Comparison of ENCODE assay signal across 23 cellular contexts in the genomic region with DNA sequence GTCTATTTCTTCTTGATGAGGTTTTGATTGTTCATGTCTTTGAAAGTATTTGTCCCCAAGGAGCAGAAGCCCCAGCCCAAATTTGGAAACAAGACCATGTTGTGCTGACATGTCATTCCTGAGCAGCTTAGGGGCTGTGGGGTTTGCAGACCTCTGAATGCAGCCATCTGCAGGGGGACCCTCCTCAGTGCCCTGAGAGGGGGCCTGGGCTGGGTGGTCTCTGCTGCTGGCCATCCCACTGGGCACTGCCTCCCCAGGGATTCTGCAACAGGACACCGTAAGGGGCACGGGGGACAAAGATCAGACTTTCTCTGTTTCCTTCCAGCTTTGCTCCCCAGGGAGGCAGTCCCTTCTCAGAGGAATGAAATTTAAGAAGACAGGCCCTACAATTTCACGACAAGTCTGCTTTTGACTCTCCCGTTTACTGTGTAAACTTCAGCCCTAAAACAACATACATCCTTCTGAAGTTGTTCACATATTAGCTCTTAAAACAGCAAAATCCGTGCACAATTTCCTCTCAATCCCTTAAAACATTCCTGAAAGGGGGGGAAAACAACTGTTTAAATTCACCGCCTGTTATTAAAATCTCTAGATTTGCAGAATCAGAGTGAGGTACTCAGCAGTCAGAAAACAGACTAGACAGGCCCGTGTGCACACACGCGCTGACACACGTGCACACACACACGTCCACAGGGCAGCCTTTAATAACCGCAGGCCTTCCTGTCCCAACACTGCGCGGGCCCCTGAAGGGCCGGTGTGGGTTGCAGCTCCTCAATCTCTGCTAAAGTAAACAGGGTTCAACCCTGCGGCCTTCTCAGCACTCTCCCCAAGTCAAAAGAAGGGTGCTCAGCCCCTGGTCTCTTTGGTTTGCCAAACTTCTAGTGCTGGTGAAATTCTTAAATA.
A peak's percentile ranks its signal among the peaks of the same experiment; 100 is the strongest.
DNase-seq lines count a peak whose midpoint lies in the region; ATAC-seq and TF ChIP-seq lines count a peak whose summit lies in the region.
"Had no signal": no experiment of that assay in that cellular context is flagged by ENCODE, and none has a peak within 500 bp of the region (broad histone marks: within the 10 kb centered on the region; RNA-seq: fewer than 3 reads in every experiment).

No MANE protein-coding gene starts in this region.

- TF ChIP-seq POLR2A in Peyer's patch (IDR thresholded peaks at IDR 0.05): no peak

- H3K9me3 ChIP-seq in Peyer's patch (no peaks in the 10 kb centered on the region), smooth muscle cell (replicated peaks; ENCODE audit: low read depth) (no peaks in the 10 kb centered on the region)
- H3K9me3 ChIP-seq: MG63, suprapubic skin had no signal

- no peaks in the 10 kb centered on the region for H3K27me3 ChIP-seq in Peyer's patch
- H3K27me3 ChIP-seq in smooth muscle cell (ENCODE audit: low read depth): no peaks in the 10 kb centered on the region
- H3K27me3 ChIP-seq: MG63, suprapubic skin had no signal

- H3K27ac Mint-ChIP-seq in chondrocyte (ENCODE audit: unreplicated experiment): peak overlapping the region; percentile 49
- no peak overlapping the region for H3K27ac Mint-ChIP-seq in memory B cell
- H3K27ac Mint-ChIP-seq in HFFc6: no peak overlapping the region
- H3K27ac Mint-ChIP-seq: activated CD4-positive, alpha-beta memory T cell treated with anti-CD3 and anti-CD28 coated beads, Interleukin-2, amount 10 ng/mL, durations not matched to agents 7 days and 5 days; stimulated activated effector memory CD8-positive, alpha-beta T cell treated with anti-CD3 and anti-CD28 coated beads, Interleukin-12 subunit alpha, Interleukin-12 subunit beta, amount 100 ng/mL, for 72 hours had no signal

- no peaks in the 10 kb centered on the region for H3K36me3 ChIP-seq in Peyer's patch
- no peaks in the 10 kb centered on the region for H3K36me3 ChIP-seq in smooth muscle cell (ENCODE audit: low read depth)
- H3K36me3 ChIP-seq: MG63, suprapubic skin had no signal

- H3K9me3 Mint-ChIP-seq in chondrocyte (ENCODE audit: low read depth): peaks cover 8% of the 10 kb centered on the region
- H3K9me3 Mint-ChIP-seq in memory B cell: no peaks in the 10 kb centered on the region
- no peaks in the 10 kb centered on the region for H3K9me3 Mint-ChIP-seq in HFFc6
- H3K9me3 Mint-ChIP-seq: activated CD4-positive, alpha-beta memory T cell treated with anti-CD3 and anti-CD28 coated beads, Interleukin-2, amount 10 ng/mL, durations not matched to agents 7 days and 5 days; naive thymus-derived CD8-positive, alpha-beta T cell; stimulated activated effector memory CD8-positive, alpha-beta T cell treated with anti-CD3 and anti-CD28 coated beads, Interleukin-12 subunit alpha, Interleukin-12 subunit beta, amount 100 ng/mL, for 72 hours had no signal

- peaks cover 13% of the 10 kb centered on the region for H3K27me3 Mint-ChIP-seq in chondrocyte (ENCODE audit: low read depth)
- no peaks in the 10 kb centered on the region for H3K27me3 Mint-ChIP-seq in memory B cell
- peaks cover 26% of the 10 kb centered on the region for H3K27me3 Mint-ChIP-seq in HFFc6 (ENCODE audit: insufficient read depth)
- H3K27me3 Mint-ChIP-seq: activated CD4-positive, alpha-beta memory T cell treated with anti-CD3 and anti-CD28 coated beads, Interleukin-2, amount 10 ng/mL, durations not matched to agents 7 days and 5 days; naive thymus-derived CD8-positive, alpha-beta T cell had no signal

- H3K4me1 Mint-ChIP-seq in chondrocyte (ENCODE audit: low read depth) (peaks cover 10% of the 10 kb centered on the region), memory B cell (peaks cover 32% of the 10 kb centered on the region), HFFc6 (ENCODE audit: low read depth) (no peaks in the 10 kb centered on the region)
- H3K4me1 Mint-ChIP-seq: stimulated activated effector memory CD8-positive, alpha-beta T cell treated with anti-CD3 and anti-CD28 coated beads, Interleukin-12 subunit alpha, Interleukin-12 subunit beta, amount 100 ng/mL, for 72 hours had no signal

- H3K27ac ChIP-seq in Peyer's patch: no peak overlapping the region
- H3K27ac ChIP-seq in smooth muscle cell (ENCODE audit: low read depth): peak overlapping the region; percentile 60
- H3K27ac ChIP-seq: SK-N-MC, suprapubic skin had no signal

- no peaks in the 10 kb centered on the region for H4K20me1 ChIP-seq in smooth muscle cell (ENCODE audit: low read depth)

- 70% methylated on average over 16 of the region's 16 CpGs for WGBS in smooth muscle cell (ENCODE audit: low lambda C conversion rate)

- H3F3A ChIP-seq in smooth muscle cell (ENCODE audit: low read depth): no peaks in the 10 kb centered on the region

- H3K4me3 Mint-ChIP-seq in chondrocyte (ENCODE audit: unreplicated experiment) (no peak overlapping the region), memory B cell (peak overlapping the region; percentile 9), HFFc6 (no peak overlapping the region)
- H3K4me3 Mint-ChIP-seq: activated CD4-positive, alpha-beta memory T cell treated with anti-CD3 and anti-CD28 coated beads, Interleukin-2, amount 10 ng/mL, durations not matched to agents 7 days and 5 days; naive thymus-derived CD8-positive, alpha-beta T cell; stimulated activated effector memory CD8-positive, alpha-beta T cell treated with anti-CD3 and anti-CD28 coated beads, Interleukin-12 subunit alpha, Interleukin-12 subunit beta, amount 100 ng/mL, for 72 hours had no signal

- peak overlapping the region; percentile 19 for H3K4me2 ChIP-seq in smooth muscle cell

- H3K9ac ChIP-seq in smooth muscle cell (ENCODE audit: low read depth): no peak overlapping the region

- TF ChIP-seq CTCF in Peyer's patch (IDR thresholded peaks at IDR 0.05): no peak
- TF ChIP-seq CTCF in chondrocyte (IDR thresholded peaks at IDR 0.05): no peak
- no peak for TF ChIP-seq CTCF in smooth muscle cell (IDR thresholded peaks at IDR 0.05; ENCODE audit: borderline replicate concordance, insufficient read depth, poor library complexity, severe bottlenecking)
- TF ChIP-seq CTCF in HFFc6 (IDR thresholded peaks at IDR 0.05): no peak

- H3K79me2 ChIP-seq in smooth muscle cell (ENCODE audit: low read depth): no peaks in the 10 kb centered on the region

- ATAC-seq in memory B cell (ENCODE audit: low read depth): no peak
- ATAC-seq in HG02610 (IDR thresholded peaks at IDR 0.05; ENCODE audit: unreplicated experiment): no peak
- no peak for ATAC-seq in GM18511 (IDR thresholded peaks at IDR 0.05; ENCODE audit: unreplicated experiment)
- ATAC-seq: K562; naive thymus-derived CD8-positive, alpha-beta T cell; stimulated activated effector memory CD8-positive, alpha-beta T cell treated with anti-CD3 and anti-CD28 coated beads, Interleukin-12 subunit alpha, Interleukin-12 subunit beta, amount 100 ng/mL, for 72 hours had no signal

- H3K4me3 ChIP-seq in Peyer's patch (no peak overlapping the region), smooth muscle cell (no peak overlapping the region)
- H3K4me3 ChIP-seq: K562, MG63, SK-N-MC, suprapubic skin had no signal

- peak overlapping the region; percentile 37 for H2AFZ ChIP-seq in smooth muscle cell (ENCODE audit: low read depth)

- H3K4me1 ChIP-seq in Peyer's patch (peaks cover 0 to 2% (median 0%) of the 10 kb centered on the region in 4 donors), smooth muscle cell (ENCODE audit: low read depth) (peaks cover 12% of the 10 kb centered on the region)
- H3K4me1 ChIP-seq: suprapubic skin had no signal

- peaks cover 2% of the 10 kb centered on the region for H3K36me3 Mint-ChIP-seq in chondrocyte (ENCODE audit: low read depth)
- H3K36me3 Mint-ChIP-seq in memory B cell: peaks cover 22% of the 10 kb centered on the region
- H3K36me3 Mint-ChIP-seq in HFFc6 (ENCODE audit: low read depth): no peaks in the 10 kb centered on the region
- H3K36me3 Mint-ChIP-seq: stimulated activated effector memory CD8-positive, alpha-beta T cell treated with anti-CD3 and anti-CD28 coated beads, Interleukin-12 subunit alpha, Interleukin-12 subunit beta, amount 100 ng/mL, for 72 hours had no signal

- DNase-seq in Peyer's patch (peak in 2 of 3 donors; percentile 11 to 34), chondrocyte (ENCODE audit: low spot score) (peak; percentile 51), memory B cell (ENCODE audit: low spot score in 2 of 2) (no peak), smooth muscle cell (lab: John Stamatoyannopoulos, UW; ENCODE audit: unreplicated experiment) (no peak), HFFc6 (no peak)
- DNase-seq: activated CD4-positive, alpha-beta memory T cell treated with anti-CD3 and anti-CD28 coated beads, Interleukin-2, amount 10 ng/mL, durations not matched to agents 7 days and 5 days; activated naive CD4-positive, alpha-beta T cell; amygdala; caudate nucleus; GDM1; HCEC 1CT; mesendoderm; MG63; NCI-H1417 treated with DMSO at 0.1 percent for 48 hours; NCI-H524; stimulated activated CD4-positive, alpha-beta T cell treated with anti-CD3 and anti-CD28 coated beads, Interleukin-1b, Interleukin-23, amount 100 ng/mL, for 48 hours had no signal

Comparison
In these comparisons a context has a peak if more than half of its experiments do, and no peak if none do; other contexts are left out.
1. DNase-seq: peak in Peyer's patch (2 of 3) and chondrocyte (single experiment); none in memory B cell (0 of 2), smooth muscle cell (single experiment) and HFFc6 (single experiment).